In the genomic region with DNA sequence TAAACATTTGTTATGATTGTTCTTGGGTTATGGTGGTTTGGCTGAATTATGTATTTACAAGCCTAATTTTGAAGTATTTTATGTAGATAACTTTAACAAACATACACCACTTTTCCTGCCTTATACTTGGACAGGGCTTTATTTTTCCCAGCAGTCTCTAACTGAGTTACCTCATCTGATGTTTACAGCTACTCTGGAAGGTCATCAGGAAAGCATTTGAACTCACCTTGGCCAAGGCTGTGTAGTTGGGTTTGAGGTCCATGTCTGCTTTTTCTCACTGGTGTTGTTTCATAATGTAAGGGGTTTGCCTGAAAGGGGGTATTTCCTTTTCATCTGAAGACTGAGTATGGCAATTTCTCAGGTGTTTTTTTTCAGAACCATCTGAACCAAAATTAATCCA, we compare ENCODE assay signal across 27 cellular contexts.
"Had no signal": no experiment of that assay in that cellular context is flagged by ENCODE, and none has a peak within 500 bp of the region (broad histone marks: within the 10 kb centered on the region; RNA-seq: fewer than 3 reads in every experiment).

No MANE protein-coding gene starts in this region.

- FAIRE-seq: urothelium cell line had no signal

- H3K27ac ChIP-seq: stomach, suprapubic skin, testis, thoracic aorta, thyroid gland, tibial artery, tibial nerve, transverse colon, upper lobe of left lung, upper lobe of right lung, uterus, vagina had no signal

- H3K27me3 ChIP-seq: stomach, suprapubic skin, testis, thyroid gland, tibial artery, tibial nerve, transverse colon, upper lobe of left lung, upper lobe of right lung, uterus, vagina had no signal

- H3K9me3 ChIP-seq: stomach, suprapubic skin, testis, thoracic aorta, thyroid gland, tibial artery, tibial nerve, transverse colon, upper lobe of left lung, upper lobe of right lung, uterus, vagina had no signal

- H3K4me3 ChIP-seq: stomach, suprapubic skin, testis, thoracic aorta, thyroid gland, tibial artery, tibial nerve, transverse colon, upper lobe of left lung, upper lobe of right lung, uterus, vagina had no signal

- H3K4me1 ChIP-seq: stomach, suprapubic skin, testis, thyroid gland, tibial artery, tibial nerve, transverse colon, upper lobe of left lung, upper lobe of right lung, uterus, vagina had no signal

- H3K36me3 ChIP-seq: stomach, suprapubic skin, thoracic aorta, thyroid gland, tibial artery, tibial nerve, transverse colon, upper lobe of left lung, upper lobe of right lung, uterus, vagina had no signal

- ATAC-seq: stimulated activated effector memory CD8-positive, alpha-beta T cell treated with anti-CD3 and anti-CD28 coated beads, Interleukin-12 subunit alpha, Interleukin-12 subunit beta, amount 100 ng/mL, for 72 hours; stimulated activated memory B cell treated with anti-CD40 and anti-IgM and Interleukin-4, amounts not matched to agents 10 μg/mL and 1 μg/mL and 100 μg/mL, for 72 hours; stimulated activated naive B cell treated with anti-CD40 and anti-IgM and Interleukin-4, amounts not matched to agents 10 μg/mL and 1 μg/mL and 100 μg/mL, for 72 hours; stimulated activated naive CD8-positive, alpha-beta T cell treated with anti-CD3 and anti-CD28 coated beads, Interleukin-15, amount 100 ng/mL, for 72 hours; stimulated activated naive CD8-positive, alpha-beta T cell treated with anti-CD3 and anti-CD28 coated beads, Interleukin-15, Interleukin-2, amounts not matched to agents 100 U/mL and 50 U/mL, for 24 hours; upper lobe of right lung had no signal

- DNase-seq: stimulated activated CD4-positive, alpha-beta T cell treated with anti-CD3 and anti-CD28 coated beads, Interleukin-2, amount 100 ng/mL, for 48 hours; stimulated activated CD4-positive, alpha-beta T cell treated with anti-CD3 and anti-CD28 coated beads, Interleukin-4, amount 100 ng/mL, for 1 hour; stimulated activated CD4-positive, alpha-beta T cell treated with anti-CD3 and anti-CD28 coated beads, Interleukin-4, amount 100 ng/mL, for 24 hours; stimulated activated CD4-positive, alpha-beta T cell treated with anti-CD3 and anti-CD28 coated beads, Interleukin-4, amount 100 ng/mL, for 4 hours; stimulated activated CD8-positive, alpha-beta memory T cell treated with anti-CD3 and anti-CD28 coated beads, Interleukin-4, amount 100 ng/mL, for 48 hours; stimulated activated naive B cell treated with anti-CD40 and anti-IgM and Interleukin-4, amounts not matched to agents 10 μg/mL and 1 μg/mL and 100 μg/mL, for 72 hours; stimulated activated naive CD4-positive, alpha-beta T cell; stimulated activated naive CD4-positive, alpha-beta T cell treated with Interleukin-2 at 50 U/mL for 16 hours; stimulated activated naive CD8-positive, alpha-beta T cell treated with anti-CD3 and anti-CD28 coated beads, Interleukin-15, amount 100 ng/mL, for 72 hours; stimulated activated naive CD8-positive, alpha-beta T cell treated with anti-CD3 and anti-CD28 coated beads, Interleukin-15, Interleukin-2, amounts not matched to agents 100 U/mL and 50 U/mL, for 24 hours; stomach; substantia nigra; testis; thyroid gland; tibial artery; transverse colon; trophoblast cell; upper lobe of left lung; upper lobe of right lung; uterus had no signal
